In genomic region chr3:50314342-50314741, GRCh38 we compare ENCODE assay signal across 20 cellular contexts. TPM values are rescaled to one million over a fixed set of nuclear protein-coding genes. Genes with fewer than 3 reads are reported as not detected.
DNase-seq lines count a peak whose midpoint lies in the region; ATAC-seq and TF ChIP-seq lines count a peak whose summit lies in the region.
"Had no signal": no experiment of that assay in that cellular context is flagged by ENCODE, and none has a peak within 500 bp of the region (broad histone marks: within the 10 kb centered on the region; RNA-seq: fewer than 3 reads in every experiment).

No MANE protein-coding gene starts in this region.

- H3K4me3 ChIP-seq in Karpas-422 (ENCODE audit: low read length) (no peak overlapping the region), mesenchymal stem cell (ENCODE audit: insufficient read depth in 1 of 2, low read depth in 1 of 2, low read length in 2 of 2) (no peak overlapping the region), stomach (no peak overlapping the region), Peyer's patch (no peak overlapping the region)
- H3K4me3 ChIP-seq: pancreas, SK-N-MC, transverse colon had no signal

- no peaks in the 10 kb centered on the region for H3K9me2 ChIP-seq in Karpas-422 (replicated peaks; ENCODE audit: insufficient read depth, low read length)

- TF ChIP-seq POLR2A in stomach (IDR thresholded peaks at IDR 0.05), result no peak
- no peak for TF ChIP-seq POLR2A in Peyer's patch (IDR thresholded peaks at IDR 0.05)

- H3K4me1 Mint-ChIP-seq in activated B cell treated with CpG ODN at 0.5 μM for 24 hours, result peaks cover 23% of the 10 kb centered on the region

- no peak overlapping the region for H3K23ac ChIP-seq in mesenchymal stem cell (ENCODE audit: low read length in 2 of 2)

- no peak for TF ChIP-seq EP300 in stomach (IDR thresholded peaks at IDR 0.05)

- peaks cover 36% of the 10 kb centered on the region for H3K79me1 ChIP-seq in mesenchymal stem cell (replicated peaks; ENCODE audit: low read length, poor library complexity, severe bottlenecking)

- CTCF ChIA-PET in activated B cell treated with CpG ODN at 0.5 μM for 24 hours (lab: Charles Lee), result interaction anchor here (1.1 kb wide), 1 partner anchor 15 kb away, joined by 3 read pairs; the partner anchor contains the start of genes HYAL3 and NAA80

- H4K91ac ChIP-seq in mesenchymal stem cell (ENCODE audit: low read length), result no peak overlapping the region

- H3K36me3 ChIP-seq in Karpas-422 (ENCODE audit: insufficient read depth, low read length) (peaks cover 4% of the 10 kb centered on the region; the same call in 1 of the 2 replicates), mesenchymal stem cell (ENCODE audit: control insufficient read depth in 1 of 2, insufficient read depth in 2 of 2, low read depth in 1 of 2, low read length in 2 of 2) (peaks cover 43 to 44% of the 10 kb centered on the region in 2 experiments), stomach (peaks cover 12 to 42% (median 37%) of the 10 kb centered on the region in 4 donors), Peyer's patch (peaks cover 0 to 11% (median 0%) of the 10 kb centered on the region in 3 donors)
- H3K36me3 ChIP-seq: pancreas, transverse colon had no signal

- no peaks in the 10 kb centered on the region for H3K9me3 ChIP-seq in Karpas-422 (ENCODE audit: low read length)
- H3K9me3 ChIP-seq in mesenchymal stem cell (ENCODE audit: control insufficient read depth, low read length), result peaks cover 2% of the 10 kb centered on the region
- H3K9me3 ChIP-seq in stomach, result no peaks in the 10 kb centered on the region
- no peaks in the 10 kb centered on the region for H3K9me3 ChIP-seq in Peyer's patch
- H3K9me3 ChIP-seq: pancreas, transverse colon had no signal

- H3K9me3 Mint-ChIP-seq in activated B cell treated with CpG ODN at 0.5 μM for 24 hours, result no peaks in the 10 kb centered on the region
- H3K9me3 Mint-ChIP-seq: stimulated activated naive B cell treated with anti-CD40 and anti-IgM and Interleukin-4, amounts not matched to agents 10 μg/mL and 1 μg/mL and 100 μg/mL, for 72 hours had no signal

- no peak overlapping the region for H3K4me3 Mint-ChIP-seq in activated B cell treated with CpG ODN at 0.5 μM for 24 hours
- H3K4me3 Mint-ChIP-seq: activated CD4-positive, alpha-beta memory T cell treated with anti-CD3 and anti-CD28 coated beads, Interleukin-2, amount 10 ng/mL, durations not matched to agents 7 days and 5 days; stimulated activated naive B cell treated with anti-CD40 and anti-IgM and Interleukin-4, amounts not matched to agents 10 μg/mL and 1 μg/mL and 100 μg/mL, for 72 hours had no signal

- H4K8ac ChIP-seq in mesenchymal stem cell (ENCODE audit: low read length), result no peak overlapping the region

- H3K4me1 ChIP-seq in Karpas-422 (ENCODE audit: low read length), result peaks cover 6% of the 10 kb centered on the region
- H3K4me1 ChIP-seq in mesenchymal stem cell (ENCODE audit: control insufficient read depth, insufficient read depth, low read depth, low read length), result peaks cover 31% of the 10 kb centered on the region
- H3K4me1 ChIP-seq in stomach, result peaks cover 39 to 65% (median 55%) of the 10 kb centered on the region in 4 donors
- peaks cover 3 to 38% (median 11%) of the 10 kb centered on the region in 4 donors for H3K4me1 ChIP-seq in Peyer's patch

- peak overlapping the region; percentile 28; the same call in 1 of the 2 replicates for H3K9ac ChIP-seq in Karpas-422 (ENCODE audit: low read length)
- no peak overlapping the region for H3K9ac ChIP-seq in mesenchymal stem cell (ENCODE audit: low read length)

- H3K14ac ChIP-seq in mesenchymal stem cell (ENCODE audit: low read length in 2 of 2), result no peak overlapping the region

- no peaks in the 10 kb centered on the region for H4K20me1 ChIP-seq in Karpas-422 (ENCODE audit: insufficient read depth, low read depth, low read length)

- no peak overlapping the region for H2BK120ac ChIP-seq in mesenchymal stem cell (ENCODE audit: low read depth, low read length)

- H3K4me2 ChIP-seq in Karpas-422 (ENCODE audit: low read depth, low read length, poor library complexity, severe bottlenecking), result no peak overlapping the region
- no peak overlapping the region for H3K4me2 ChIP-seq in mesenchymal stem cell (ENCODE audit: low read length, poor library complexity, severe bottlenecking)

- H2AFZ ChIP-seq in Karpas-422 (ENCODE audit: low read length), result no peak overlapping the region
- H2AFZ ChIP-seq in mesenchymal stem cell (ENCODE audit: low read depth, low read length), result no peak overlapping the region

- H3K18ac ChIP-seq in mesenchymal stem cell (ENCODE audit: low read depth in 1 of 2, low read length in 2 of 2), result no peak overlapping the region

- H3K27me3 ChIP-seq in Karpas-422 (ENCODE audit: low read length) (no peaks in the 10 kb centered on the region), mesenchymal stem cell (ENCODE audit: control insufficient read depth in 1 of 2, insufficient read depth in 1 of 2, low read length in 2 of 2) (no peaks in the 10 kb centered on the region), stomach (no peaks in the 10 kb centered on the region), Peyer's patch (no peaks in the 10 kb centered on the region)
- H3K27me3 ChIP-seq: pancreas, transverse colon had no signal

- POLR2A ChIA-PET in activated B cell treated with CpG ODN at 0.5 μM for 24 hours (lab: Charles Lee), result interaction anchor here (0.9 kb wide), 1 partner anchor 8 kb away, joined by 3 read pairs; no protein-coding TSS in a partner anchor

- H3K79me2 ChIP-seq in Karpas-422 (ENCODE audit: low read length), result peaks cover 7% of the 10 kb centered on the region; the same call in 1 of the 2 replicates

- H3K27ac ChIP-seq in Karpas-422 (ENCODE audit: low read length) (peak overlapping the region; percentile 43; the same call in 1 of the 2 replicates), mesenchymal stem cell (ENCODE audit: low read length, poor library complexity, severe bottlenecking) (no peak overlapping the region), stomach (peak overlapping the region; percentile 48 to 95 (median 61)), Peyer's patch (no peak overlapping the region)
- H3K27ac ChIP-seq: pancreas, SK-N-MC, transverse colon had no signal

- peak overlapping the region; percentile 11 for H3K27ac Mint-ChIP-seq in activated B cell treated with CpG ODN at 0.5 μM for 24 hours
- H3K27ac Mint-ChIP-seq: stimulated activated naive B cell treated with anti-CD40 and anti-IgM and Interleukin-4, amounts not matched to agents 10 μg/mL and 1 μg/mL and 100 μg/mL, for 72 hours had no signal

- no peak for DNase-seq in Karpas-422
- DNase-seq in activated B cell treated with CpG ODN at 0.5 μM for 24 hours, result no peak
- no peak for DNase-seq in mesenchymal stem cell
- DNase-seq in stomach, result peak; percentile 81
- no peak for DNase-seq in Peyer's patch
- DNase-seq: activated CD4-positive, alpha-beta memory T cell treated with anti-CD3 and anti-CD28 coated beads, Interleukin-2, amount 10 ng/mL, durations not matched to agents 7 days and 5 days; activated naive CD4-positive, alpha-beta T cell; activated T-cell treated with anti-CD3 and anti-CD28 coated beads, Interleukin-2, amount 50 U/mL, for 1 hour; effector memory CD4-positive, alpha-beta T cell; head of caudate nucleus; KG1; NCI-H1930; NCI-H345; stimulated activated CD4-positive, alpha-beta T cell treated with anti-CD3 and anti-CD28 coated beads, Interleukin-1b, Interleukin-23, amount 100 ng/mL, for 48 hours; stimulated activated naive B cell treated with anti-CD40 and anti-IgM and Interleukin-4, amounts not matched to agents 10 μg/mL and 1 μg/mL and 100 μg/mL, for 72 hours; transverse colon had no signal

- H2BK5ac ChIP-seq in mesenchymal stem cell (ENCODE audit: low read depth, low read length, poor library complexity, severe bottlenecking), result no peak overlapping the region

- no peak overlapping the region for H2BK15ac ChIP-seq in mesenchymal stem cell (ENCODE audit: low read depth, poor library complexity, severe bottlenecking)

- ATAC-seq in activated B cell treated with CpG ODN at 0.5 μM for 24 hours (ENCODE audit: low read depth) (no peak), HG03460 (IDR thresholded peaks at IDR 0.05; ENCODE audit: unreplicated experiment) (no peak), HG03378 (IDR thresholded peaks at IDR 0.05; ENCODE audit: unreplicated experiment) (no peak)
- ATAC-seq: pancreas; stimulated activated naive B cell treated with anti-CD40 and anti-IgM and Interleukin-4, amounts not matched to agents 10 μg/mL and 1 μg/mL and 100 μg/mL, for 72 hours had no signal

- TF ChIP-seq CTCF in activated B cell treated with CpG ODN at 0.5 μM for 24 hours (IDR thresholded peaks at IDR 0.05) (no peak), stomach (IDR thresholded peaks at IDR 0.05) (no peak), Peyer's patch (IDR thresholded peaks at IDR 0.05) (no peak)

- intact Hi-C loops in activated B cell treated with CpG ODN at 0.5 μM for 24 hours (cut with micrococcal nuclease) (no loop called here), stomach (cut with DNase I; ENCODE audit: low total_unique reads) (no loop called here)

- no peaks in the 10 kb centered on the region for H3K36me3 Mint-ChIP-seq in activated B cell treated with CpG ODN at 0.5 μM for 24 hours (ENCODE audit: low read depth)

- 96% methylated on average over 3 of the region's 3 CpGs for WGBS in mesenchymal stem cell
- 33 to 67% (median 41%) methylated on average over 3 of the region's 3 CpGs for WGBS in stomach, 5 donors

- no peak overlapping the region for H2BK12ac ChIP-seq in mesenchymal stem cell (ENCODE audit: low read length in 2 of 2)

- H3K27me3 Mint-ChIP-seq in activated B cell treated with CpG ODN at 0.5 μM for 24 hours, result no peaks in the 10 kb centered on the region
- H3K27me3 Mint-ChIP-seq: activated CD4-positive, alpha-beta memory T cell treated with anti-CD3 and anti-CD28 coated beads, Interleukin-2, amount 10 ng/mL, durations not matched to agents 7 days and 5 days; stimulated activated naive B cell treated with anti-CD40 and anti-IgM and Interleukin-4, amounts not matched to agents 10 μg/mL and 1 μg/mL and 100 μg/mL, for 72 hours had no signal

- peak overlapping the region; percentile 41 for H2AK5ac ChIP-seq in mesenchymal stem cell (ENCODE audit: low read length, severe bottlenecking)

- no peak overlapping the region for H3K4ac ChIP-seq in mesenchymal stem cell (ENCODE audit: low read depth in 1 of 2, low read length in 2 of 2)

RNA-seq across cellular contexts. Expression of gene HYAL2, which starts 8.2 kb away (rescaled TPM):
- 12.8 and 22.5 TPM in 2 replicates for total RNA-seq in Karpas-422 (2014; rRNA removed; shearing (Covaris generic); ENCODE audit: low replicate concordance)
- 4.2 and 4.4 TPM in 2 replicates for total RNA-seq in activated B cell treated with CpG ODN at 0.5 μM for 24 hours
- 40.1 TPM for polyA plus RNA-seq in mesenchymal stem cell (2013, experiment 1 of 2)
- 39.5 TPM for polyA plus RNA-seq in mesenchymal stem cell (2013, experiment 2 of 2)
- 10 to 100 TPM; 11.1 to 96.4 (median 26.8) TPM for total RNA-seq in stomach
- polyA plus RNA-seq in stomach, result 10 to 100 TPM; 24.7 to 47.6 (median 30.4) TPM
- total RNA-seq in Peyer's patch, result 10 to 100 TPM; 18.2 to 63.1 (median 39.9) TPM

RNA-seq across cellular contexts. Expression of gene HYAL1, which starts 11.0 kb away (rescaled TPM):
- 0.14 and 0.71 TPM in 2 replicates for total RNA-seq in Karpas-422 (2014; rRNA removed; shearing (Covaris generic); ENCODE audit: low replicate concordance)
- total RNA-seq in activated B cell treated with CpG ODN at 0.5 μM for 24 hours, result 0.47 and 0.73 TPM in 2 replicates
- polyA plus RNA-seq in mesenchymal stem cell (2013, experiment 1 of 2), result 0.15 TPM
- 0.11 TPM for polyA plus RNA-seq in mesenchymal stem cell (2013, experiment 2 of 2)
- 10 to 100 TPM in 1 of 5 donors, 1 to 10 TPM in 3, not detected in 1; 1.8 to 38.4 (median 5.3) TPM for total RNA-seq in stomach
- 10 to 100 TPM in 2 of 3 donors, 1 to 10 TPM in 1; 6.3 to 25.8 (median 12.7) TPM for polyA plus RNA-seq in stomach
- 1 to 10 TPM; 1.2 to 5.1 (median 4.6) TPM for total RNA-seq in Peyer's patch

RNA-seq across cellular contexts. Expression of gene TUSC2, which starts 13.7 kb away (rescaled TPM):
- 38.1 and 49.6 TPM in 2 replicates for total RNA-seq in Karpas-422 (2014; rRNA removed; shearing (Covaris generic); ENCODE audit: low replicate concordance)
- total RNA-seq in activated B cell treated with CpG ODN at 0.5 μM for 24 hours (32.2 and 33.4 TPM in 2 replicates), stomach (10 to 100 TPM in 3 of 5 donors, 1 to 10 TPM in 1, not detected in 1; 2.3 to 63.4 (median 25.6) TPM), Peyer's patch (10 to 100 TPM in 3 of 4 donors, 1 to 10 TPM in 1; 5.8 to 19.8 (median 17.5) TPM)
- polyA plus RNA-seq in mesenchymal stem cell (2013, experiment 1 of 2), result 23.7 TPM
- 23.1 TPM for polyA plus RNA-seq in mesenchymal stem cell (2013, experiment 2 of 2)
- polyA plus RNA-seq in stomach, result 10 to 100 TPM; 40.3 to 48.1 (median 46.3) TPM

RNA-seq across cellular contexts. Expression of gene HYAL3, which starts 15.1 kb away (rescaled TPM):
- total RNA-seq in Karpas-422 (2014; rRNA removed; shearing (Covaris generic); ENCODE audit: low replicate concordance), result 9.3 and 17.2 TPM in 2 replicates
- 2.0 and 2.5 TPM in 2 replicates for total RNA-seq in activated B cell treated with CpG ODN at 0.5 μM for 24 hours
- 4.2 TPM for polyA plus RNA-seq in mesenchymal stem cell (2013, experiment 1 of 2)
- polyA plus RNA-seq in mesenchymal stem cell (2013, experiment 2 of 2), result 4.2 TPM
- total RNA-seq in stomach, result 1 to 10 TPM in 3 of 5 donors, not detected in 2; 1.3 to 3.9 (median 1.3) TPM
- polyA plus RNA-seq in stomach, result 1 to 10 TPM; 5.0 to 7.9 (median 7.7) TPM
- total RNA-seq in Peyer's patch, result 1 to 10 TPM; 3.0 to 6.6 (median 4.2) TPM

RNA-seq across cellular contexts. Expression of gene NAA80, which starts 15.1 kb away (rescaled TPM):
- total RNA-seq in Karpas-422 (2014; rRNA removed; shearing (Covaris generic); ENCODE audit: low replicate concordance), result 18.1 and 20.3 TPM in 2 replicates
- total RNA-seq in activated B cell treated with CpG ODN at 0.5 μM for 24 hours (23.9 and 24.8 TPM in 2 replicates), stomach (100 to 1,000 TPM in 1 of 5 donors, 10 to 100 TPM in 3, 1 to 10 TPM in 1; 3.1 to 107 (median 22.3) TPM), Peyer's patch (10 to 100 TPM in 3 of 4 donors, 1 to 10 TPM in 1; 3.2 to 14.0 (median 12.4) TPM)
- 11.2 TPM for polyA plus RNA-seq in mesenchymal stem cell (2013, experiment 1 of 2)
- polyA plus RNA-seq in mesenchymal stem cell (2013, experiment 2 of 2), result 11.6 TPM
- 10 to 100 TPM in 1 of 3 donors, 1 to 10 TPM in 2; 8.7 to 16.4 (median 9.7) TPM for polyA plus RNA-seq in stomach

Comparison
In these comparisons a context has a peak if more than half of its experiments do, and no peak if none do; other contexts are left out.
1. H3K27ac ChIP-seq: peak in Karpas-422 (single experiment) and stomach (5 of 5); none in mesenchymal stem cell (single experiment) and Peyer's patch (0 of 4).